23 cellular contexts compared by ENCODE assay signal in genomic region chr11:10618490-10618889, GRCh38. TPM values are rescaled to one million over a fixed set of nuclear protein-coding genes. Genes with fewer than 3 reads are reported as not detected.
DNase-seq lines count a peak whose midpoint lies in the region; TF ChIP-seq lines count a peak whose summit lies in the region.
"Had no signal": no experiment of that assay in that cellular context is flagged by ENCODE, and none has a peak within 500 bp of the region (broad histone marks: within the 10 kb centered on the region; RNA-seq: fewer than 3 reads in every experiment).

No MANE protein-coding gene starts in this region.

- peak overlapping the region; percentile 76 for H3K27ac ChIP-seq in stomach smooth muscle (ENCODE audit: low read length)
- H3K27ac ChIP-seq: C4-2B, SK-N-MC had no signal

- no peaks in the 10 kb centered on the region for H3K27me3 ChIP-seq in stomach smooth muscle (ENCODE audit: control insufficient read depth in 1 of 2, insufficient read depth in 2 of 2, low read length in 2 of 2)
- H3K27me3 ChIP-seq: left lung had no signal

- TF ChIP-seq CTCF in chondrocyte (IDR thresholded peaks at IDR 0.05) (no peak), mesothelial cell of epicardium (IDR thresholded peaks at IDR 0.05; ENCODE audit: unreplicated experiment) (no peak)

- H3K9me3 ChIP-seq in stomach smooth muscle (ENCODE audit: control insufficient read depth in 2 of 2, low read length in 2 of 2) = no peaks in the 10 kb centered on the region
- H3K9me3 ChIP-seq: left lung had no signal

- H3K36me3 Mint-ChIP-seq in chondrocyte (ENCODE audit: low read depth) (peaks cover 22% of the 10 kb centered on the region), mesothelial cell of epicardium (peaks cover 8% of the 10 kb centered on the region)
- H3K36me3 Mint-ChIP-seq: brain, immature natural killer cell had no signal

- H3K4me3 Mint-ChIP-seq in chondrocyte (ENCODE audit: unreplicated experiment) (no peak overlapping the region), mesothelial cell of epicardium (no peak overlapping the region)
- H3K4me3 Mint-ChIP-seq: activated T-helper 1 cell treated with anti-CD3 and anti-CD28 coated beads, Interleukin-12 subunit alpha, Interleukin-12 subunit beta, Interleukin-2, Interleukin-4 antibody, amounts not matched to agents 30 ng/mL and 10 ng/mL and 1 ng/mL, durations not matched to agents 14 hours and 24 hours and 36 hours; brain; immature natural killer cell; stimulated activated naive CD8-positive, alpha-beta T cell treated with anti-CD3 and anti-CD28 coated beads, Interleukin-15, Interleukin-2, amounts not matched to agents 100 ng/mL and 50 ng/mL, for 24 hours; T-helper 17 cell had no signal

- H3K27ac Mint-ChIP-seq in chondrocyte (ENCODE audit: unreplicated experiment) = peak overlapping the region; percentile 41
- peak overlapping the region; percentile 76 for H3K27ac Mint-ChIP-seq in mesothelial cell of epicardium
- H3K27ac Mint-ChIP-seq: activated T-helper 1 cell treated with anti-CD3 and anti-CD28 coated beads, Interleukin-12 subunit alpha, Interleukin-12 subunit beta, Interleukin-2, Interleukin-4 antibody, amounts not matched to agents 30 ng/mL and 10 ng/mL and 1 ng/mL, durations not matched to agents 14 hours and 24 hours and 36 hours; brain; immature natural killer cell; stimulated activated naive CD8-positive, alpha-beta T cell treated with anti-CD3 and anti-CD28 coated beads, Interleukin-15, Interleukin-2, amounts not matched to agents 100 ng/mL and 50 ng/mL, for 24 hours; T-helper 17 cell had no signal

- peaks cover 6% of the 10 kb centered on the region for H3K9me3 Mint-ChIP-seq in chondrocyte (ENCODE audit: low read depth)
- no peaks in the 10 kb centered on the region for H3K9me3 Mint-ChIP-seq in mesothelial cell of epicardium
- H3K9me3 Mint-ChIP-seq: activated naive CD4-positive, alpha-beta T cell treated with anti-CD3 and anti-CD28 coated beads, Interleukin-2, amount 50 U/mL, for 72 hours; activated T-helper 1 cell treated with anti-CD3 and anti-CD28 coated beads, Interleukin-12 subunit alpha, Interleukin-12 subunit beta, Interleukin-2, Interleukin-4 antibody, amounts not matched to agents 30 ng/mL and 10 ng/mL and 1 ng/mL, durations not matched to agents 14 hours and 24 hours and 36 hours; stimulated activated naive CD8-positive, alpha-beta T cell treated with anti-CD3 and anti-CD28 coated beads, Interleukin-15, Interleukin-2, amounts not matched to agents 100 ng/mL and 50 ng/mL, for 24 hours had no signal

- no peak overlapping the region for H3K4me3 ChIP-seq in stomach smooth muscle (ENCODE audit: low read length in 2 of 2)
- H3K4me3 ChIP-seq: left lung, MG63, SK-N-MC had no signal

- no peak overlapping the region for H3K9ac ChIP-seq in stomach smooth muscle (ENCODE audit: low read length in 2 of 2)

- peaks cover 10% of the 10 kb centered on the region for H3K4me1 ChIP-seq in stomach smooth muscle (ENCODE audit: control insufficient read depth, insufficient read depth, low read length)

- peak; percentile 82 for DNase-seq in EH (ENCODE audit: low read depth)
- no peak for DNase-seq in chondrocyte (ENCODE audit: low spot score)
- DNase-seq in mesothelial cell of epicardium (ENCODE audit: low spot score in 2 of 2, unreplicated experiment in 2 of 2) = no peak
- no peak for DNase-seq in NK-92 (lab: John Stamatoyannopoulos, UW; ENCODE audit: unreplicated experiment)
- DNase-seq in nucleus accumbens (lab: John Stamatoyannopoulos, UW) = no peak
- no peak for DNase-seq in NCI-H345 (lab: John Stamatoyannopoulos, UW)
- no peak for DNase-seq in GM19238 (ENCODE audit: insufficient read length, low spot score)
- DNase-seq: activated CD4-positive, alpha-beta T cell treated with anti-CD3 and anti-CD28 coated beads for 48 hours; immature natural killer cell; left lung; MG63; NCI-H1436; NCI-H2171; NCI-H526 treated with DMSO at 0.1 percent for 48 hours; stimulated activated CD4-positive, alpha-beta T cell treated with anti-CD3 and anti-CD28 coated beads, Interleukin-4, amount 100 ng/mL, for 4 hours; T-helper 17 cell had no signal

- peaks cover 24 to 27% of the 10 kb centered on the region in 2 donors for H3K36me3 ChIP-seq in stomach smooth muscle (ENCODE audit: control insufficient read depth in 2 of 2, insufficient read depth in 2 of 2, low read length in 2 of 2)
- H3K36me3 ChIP-seq: left lung, MG63 had no signal

- H3K4me1 Mint-ChIP-seq in chondrocyte (ENCODE audit: low read depth) (peaks cover 20% of the 10 kb centered on the region), mesothelial cell of epicardium (peaks cover 26% of the 10 kb centered on the region)
- H3K4me1 Mint-ChIP-seq: brain had no signal

- H3K27me3 Mint-ChIP-seq in chondrocyte (ENCODE audit: low read depth) (no peaks in the 10 kb centered on the region), mesothelial cell of epicardium (ENCODE audit: low read depth) (no peaks in the 10 kb centered on the region)
- H3K27me3 Mint-ChIP-seq: stimulated activated naive CD8-positive, alpha-beta T cell treated with anti-CD3 and anti-CD28 coated beads, Interleukin-15, Interleukin-2, amounts not matched to agents 100 ng/mL and 50 ng/mL, for 24 hours; T-helper 17 cell had no signal

RNA-seq across cellular contexts. Expression of gene LYVE1, which starts 50.0 kb away (rescaled TPM):
- total RNA-seq in chondrocyte (1.2 to 5.2 TPM (median 3.5 TPM) in 3 replicates), mesothelial cell of epicardium (0.13 to 0.25 TPM (median 0.18 TPM) in 3 replicates)
- total RNA-seq: activated naive CD4-positive, alpha-beta T cell treated with anti-CD3 and anti-CD28 coated beads, Interleukin-2, amount 50 U/mL, for 72 hours; activated T-helper 1 cell treated with anti-CD3 and anti-CD28 coated beads, Interleukin-12 subunit alpha, Interleukin-12 subunit beta, Interleukin-2, Interleukin-4 antibody, amounts not matched to agents 30 ng/mL and 10 ng/mL and 1 ng/mL, durations not matched to agents 14 hours and 24 hours and 36 hours; T-helper 17 cell had no signal
